ENCODE assay signal across 1 cellular context in the genomic region with DNA sequence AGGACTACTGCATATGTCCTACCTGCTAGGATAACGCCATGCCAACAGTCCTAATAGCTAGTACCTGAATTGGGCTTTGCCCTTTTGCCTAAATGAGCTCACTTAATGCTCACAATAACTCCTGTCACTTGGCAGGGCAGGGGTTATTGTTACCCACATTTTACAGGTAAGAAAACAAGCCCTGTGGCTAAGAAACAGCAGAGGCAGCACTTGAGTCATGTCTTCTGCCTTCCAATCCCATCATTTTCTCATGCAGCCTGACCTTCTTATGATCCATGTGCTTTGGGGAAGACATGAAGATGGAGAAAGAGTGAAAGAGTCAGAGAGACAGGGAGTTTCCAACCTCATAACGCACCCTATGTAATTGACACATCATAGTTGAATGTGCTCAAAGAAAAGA.
TF ChIP-seq lines count a peak whose summit lies in the region.

No MANE protein-coding gene starts in this region.

TF ChIP-seq in IMR-90, 13 proteins besides CTCF, POLR2A, EP300 and RAD21:
- TF ChIP-seq, protein P1, sequence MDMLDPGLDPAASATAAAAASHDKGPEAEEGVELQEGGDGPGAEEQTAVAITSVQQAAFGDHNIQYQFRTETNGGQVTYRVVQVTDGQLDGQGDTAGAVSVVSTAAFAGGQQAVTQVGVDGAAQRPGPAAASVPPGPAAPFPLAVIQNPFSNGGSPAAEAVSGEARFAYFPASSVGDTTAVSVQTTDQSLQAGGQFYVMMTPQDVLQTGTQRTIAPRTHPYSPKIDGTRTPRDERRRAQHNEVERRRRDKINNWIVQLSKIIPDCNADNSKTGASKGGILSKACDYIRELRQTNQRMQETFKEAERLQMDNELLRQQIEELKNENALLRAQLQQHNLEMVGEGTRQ (IDR thresholded peaks at IDR 0.05; ENCODE audit: low read depth, low read length), result no peak
- TF ChIP-seq SMC3 (IDR thresholded peaks at IDR 0.05; ENCODE audit: low read depth, low read length), result no peak
- no peak for TF ChIP-seq MAZ (IDR thresholded peaks at IDR 0.05; ENCODE audit: borderline replicate concordance, low read depth, low read length)
- no peak for TF ChIP-seq NFE2L2 (IDR thresholded peaks at IDR 0.05; ENCODE audit: low read depth, low read length)
- TF ChIP-seq FOS (IDR thresholded peaks at IDR 0.05; ENCODE audit: low read depth, low read length), result no peak
- no peak for TF ChIP-seq CHD1 (IDR thresholded peaks at IDR 0.05; ENCODE audit: low read depth, low read length)
- TF ChIP-seq, protein P2, sequence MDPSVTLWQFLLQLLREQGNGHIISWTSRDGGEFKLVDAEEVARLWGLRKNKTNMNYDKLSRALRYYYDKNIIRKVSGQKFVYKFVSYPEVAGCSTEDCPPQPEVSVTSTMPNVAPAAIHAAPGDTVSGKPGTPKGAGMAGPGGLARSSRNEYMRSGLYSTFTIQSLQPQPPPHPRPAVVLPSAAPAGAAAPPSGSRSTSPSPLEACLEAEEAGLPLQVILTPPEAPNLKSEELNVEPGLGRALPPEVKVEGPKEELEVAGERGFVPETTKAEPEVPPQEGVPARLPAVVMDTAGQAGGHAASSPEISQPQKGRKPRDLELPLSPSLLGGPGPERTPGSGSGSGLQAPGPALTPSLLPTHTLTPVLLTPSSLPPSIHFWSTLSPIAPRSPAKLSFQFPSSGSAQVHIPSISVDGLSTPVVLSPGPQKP (IDR thresholded peaks at IDR 0.05; ENCODE audit: borderline replicate concordance, low read depth, low read length), result no peak
- no peak for TF ChIP-seq MAFK (IDR thresholded peaks at IDR 0.05; ENCODE audit: low read depth, low read length)
